In genomic region chr11:8063319-8063718, GRCh38 we compare ENCODE assay signal across 1 cellular context.
TF ChIP-seq lines count a peak whose summit lies in the region.

No MANE protein-coding gene starts in this region.

TF ChIP-seq in IMR-90, 13 proteins besides CTCF, POLR2A, EP300 and RAD21:
- TF ChIP-seq CHD1 (IDR thresholded peaks at IDR 0.05; ENCODE audit: low read depth, low read length), result no peak
- TF ChIP-seq MXI1 (IDR thresholded peaks at IDR 0.05; ENCODE audit: borderline replicate concordance, low read depth, low read length), result 0 out of 2 replicates have a peak, but pooled peaks have one; percentile 8
- peak; percentile 18; the same call in 1 of the 2 replicates for TF ChIP-seq BHLHE40 (IDR thresholded peaks at IDR 0.05; ENCODE audit: low read depth, low read length)
- no peak for TF ChIP-seq MAFK (IDR thresholded peaks at IDR 0.05; ENCODE audit: low read depth, low read length)
- no peak for TF ChIP-seq MAZ (IDR thresholded peaks at IDR 0.05; ENCODE audit: borderline replicate concordance, low read depth, low read length)
- no peak for TF ChIP-seq RCOR1 (IDR thresholded peaks at IDR 0.05; ENCODE audit: insufficient replicate concordance, low read length)
